In genomic region chr3:33717866-33718594, GRCh38 we compare ENCODE assay signal across 8 cellular contexts.
DNase-seq lines count a peak whose midpoint lies in the region; ATAC-seq and TF ChIP-seq lines count a peak whose summit lies in the region.

Gene CLASP2 (minus strand): TSS chr3:33718254. CDS start chr3:33718002, 252 bp downstream.

- peak; percentile 89 for DNase-seq in DMS 273 (lab: John Stamatoyannopoulos, UW; ENCODE audit: unreplicated experiment)
- peak; percentile 92 for DNase-seq in HuH-7 (ENCODE audit: low spot score)
- DNase-seq in OCI-M2 (lab: John Stamatoyannopoulos, UW; ENCODE audit: unreplicated experiment) = peak; percentile 23
- DNase-seq in activated T-cell treated with anti-CD3 and anti-CD28 coated beads for 4 hours = peak; percentile 74
- peak; percentile 90 to 91 for DNase-seq in erythroblast (lab: John Stamatoyannopoulos, UW)
- peak; percentile 89 for DNase-seq in stimulated activated CD8-positive, alpha-beta memory T cell treated with anti-CD3 and anti-CD28 coated beads, Interleukin-4, amount 100 ng/mL, for 48 hours

- H3K9me3 ChIP-seq in mucosa of stomach (ENCODE audit: control insufficient read depth, low read length) = no peaks in the 10 kb centered on the region

- peak within 1 kb of the TSS; percentile 87 for H3K9ac ChIP-seq in mucosa of stomach (ENCODE audit: low read length)

- H3K4me1 ChIP-seq in mucosa of stomach (ENCODE audit: control insufficient read depth, insufficient read depth, low read length) = no peaks in the 10 kb centered on the region

- no peaks in the 10 kb centered on the region for H3K36me3 ChIP-seq in mucosa of stomach (ENCODE audit: control insufficient read depth, insufficient read depth, low read length)

- H3K27me3 ChIP-seq in mucosa of stomach (ENCODE audit: control insufficient read depth, insufficient read depth, low read length) = no peaks in the 10 kb centered on the region

- ATAC-seq in GM21526 (IDR thresholded peaks at IDR 0.05; ENCODE audit: low FRiP score, unreplicated experiment) = peak; percentile 95

- peak; percentile 68 for TF ChIP-seq POLR2A in erythroblast (IDR thresholded peaks at IDR 0.05; ENCODE audit: low read length)

- H3K4me3 ChIP-seq in mucosa of stomach (ENCODE audit: low read length) = peak within 1 kb of the TSS; percentile 56

Comparison
In these comparisons a context has a peak if more than half of its experiments do, and no peak if none do; other contexts are left out.
1. Peak in every context shown above with its lines: DNase-seq, ATAC-seq and H3K4me3 ChIP-seq.
2. DNase-seq: peak in every context shown above with its lines; median percentile 92 in HuH-7; 90 in erythroblast; 89 in DMS 273; 89 in stimulated activated CD8-positive, alpha-beta memory T cell treated with anti-CD3 and anti-CD28 coated beads, Interleukin-4, amount 100 ng/mL, for 48 hours; 74 in activated T-cell treated with anti-CD3 and anti-CD28 coated beads for 4 hours; 23 in OCI-M2.